In genomic region chr7:105811189-105811847, GRCh38 we compare ENCODE assay signal across 20 cellular contexts.
DNase-seq lines count a peak whose midpoint lies in the region; ATAC-seq and TF ChIP-seq lines count a peak whose summit lies in the region.
"Had no signal": no experiment of that assay in that cellular context is flagged by ENCODE, and none has a peak within 500 bp of the region (broad histone marks: within the 10 kb centered on the region; RNA-seq: fewer than 3 reads in every experiment).

No MANE protein-coding gene starts in this region.

- no peaks in the 10 kb centered on the region for H3K9me3 ChIP-seq in endodermal cell (ENCODE audit: control insufficient read depth, low read length)
- H3K9me3 ChIP-seq in stomach smooth muscle (ENCODE audit: control insufficient read depth in 2 of 2, low read length in 2 of 2): no peaks in the 10 kb centered on the region
- H3K9me3 ChIP-seq: BE2C had no signal

- H3K27ac Mint-ChIP-seq in activated CD8-positive, alpha-beta T cell treated with anti-CD3 and anti-CD28 coated beads for 36 hours: peak overlapping the region; percentile 2
- H3K27ac Mint-ChIP-seq in activated CD8-positive, alpha-beta T cell treated with anti-CD3 and anti-CD28 coated beads, Interleukin-2, amount 10 ng/mL, durations not matched to agents 7 days and 5 days: no peak overlapping the region
- H3K27ac Mint-ChIP-seq in endodermal cell (peak overlapping the region; percentile 3), memory B cell (peak overlapping the region; percentile 17)

- TF ChIP-seq CTCF in activated CD8-positive, alpha-beta T cell treated with anti-CD3 and anti-CD28 coated beads for 36 hours (IDR thresholded peaks at IDR 0.05): no peak
- TF ChIP-seq CTCF in endodermal cell (conservative IDR thresholded peaks at IDR 0.05): no peak

- no peaks in the 10 kb centered on the region for H3K36me3 ChIP-seq in endodermal cell (ENCODE audit: control insufficient read depth, insufficient read depth, low read length)
- no peaks in the 10 kb centered on the region for H3K36me3 ChIP-seq in stomach smooth muscle (ENCODE audit: control insufficient read depth in 2 of 2, insufficient read depth in 2 of 2, low read length in 2 of 2)
- H3K36me3 ChIP-seq: BE2C had no signal

- H3K4me1 Mint-ChIP-seq in activated CD8-positive, alpha-beta T cell treated with anti-CD3 and anti-CD28 coated beads for 36 hours (ENCODE audit: low read depth): peaks cover 47% of the 10 kb centered on the region
- peaks cover 44% of the 10 kb centered on the region for H3K4me1 Mint-ChIP-seq in activated CD8-positive, alpha-beta T cell treated with anti-CD3 and anti-CD28 coated beads, Interleukin-2, amount 10 ng/mL, durations not matched to agents 7 days and 5 days (ENCODE audit: low read depth)
- H3K4me1 Mint-ChIP-seq in endodermal cell (peaks cover 54% of the 10 kb centered on the region), memory B cell (peaks cover 10% of the 10 kb centered on the region)

- DNase-seq in activated CD8-positive, alpha-beta T cell treated with anti-CD3 and anti-CD28 coated beads for 36 hours: no peak
- no peak for DNase-seq in activated CD8-positive, alpha-beta T cell treated with anti-CD3 and anti-CD28 coated beads, Interleukin-2, amount 10 ng/mL, durations not matched to agents 7 days and 5 days
- DNase-seq in endodermal cell (no peak), memory B cell (ENCODE audit: low spot score in 2 of 2) (no peak), GDM1 (lab: John Stamatoyannopoulos, UW) (no peak), NCI-H1417 treated with DMSO at 0.1 percent for 48 hours (lab: John Stamatoyannopoulos, UW) (no peak)
- DNase-seq: 8988T; BE2C; DND-41; NCI-H1436 treated with DMSO at 0.1 percent for 48 hours; NCI-H2029 treated with DMSO at 0.1 percent for 48 hours; NCI-H2171 treated with DMSO at 0.1 percent for 48 hours; NCI-H446 treated with DMSO at 0.1 percent for 48 hours; NK-92 treated with Interleukin-12 subunit alpha and Interleukin-12 subunit beta, amount 100 ng/mL, for 24 hours; OCI-M1; RPMI8226 had no signal

- H3K9me3 Mint-ChIP-seq in activated CD8-positive, alpha-beta T cell treated with anti-CD3 and anti-CD28 coated beads for 36 hours: no peaks in the 10 kb centered on the region
- no peaks in the 10 kb centered on the region for H3K9me3 Mint-ChIP-seq in activated CD8-positive, alpha-beta T cell treated with anti-CD3 and anti-CD28 coated beads, Interleukin-2, amount 10 ng/mL, durations not matched to agents 7 days and 5 days (ENCODE audit: insufficient read depth)
- H3K9me3 Mint-ChIP-seq in endodermal cell (no peaks in the 10 kb centered on the region), memory B cell (no peaks in the 10 kb centered on the region)

- H3K9ac ChIP-seq in endodermal cell (ENCODE audit: extremely low read depth, low read length, poor library complexity, severe bottlenecking): no peak overlapping the region
- H3K9ac ChIP-seq in stomach smooth muscle (ENCODE audit: low read length in 2 of 2): no peak overlapping the region
- H3K9ac ChIP-seq: KMS-11 had no signal

- H3K4me3 Mint-ChIP-seq in activated CD8-positive, alpha-beta T cell treated with anti-CD3 and anti-CD28 coated beads for 36 hours: no peak overlapping the region
- H3K4me3 Mint-ChIP-seq in activated CD8-positive, alpha-beta T cell treated with anti-CD3 and anti-CD28 coated beads, Interleukin-2, amount 10 ng/mL, durations not matched to agents 7 days and 5 days: no peak overlapping the region
- H3K4me3 Mint-ChIP-seq in endodermal cell (no peak overlapping the region), memory B cell (no peak overlapping the region)

- H3K36me3 Mint-ChIP-seq in activated CD8-positive, alpha-beta T cell treated with anti-CD3 and anti-CD28 coated beads for 36 hours (ENCODE audit: low read depth): peaks cover 2% of the 10 kb centered on the region
- peaks cover 3% of the 10 kb centered on the region for H3K36me3 Mint-ChIP-seq in activated CD8-positive, alpha-beta T cell treated with anti-CD3 and anti-CD28 coated beads, Interleukin-2, amount 10 ng/mL, durations not matched to agents 7 days and 5 days (ENCODE audit: low read depth)
- H3K36me3 Mint-ChIP-seq in endodermal cell (ENCODE audit: low read depth) (peaks cover 2% of the 10 kb centered on the region), memory B cell (no peaks in the 10 kb centered on the region)

- peaks cover 10% of the 10 kb centered on the region for H3K4me1 ChIP-seq in endodermal cell (ENCODE audit: control insufficient read depth, insufficient read depth, low read length)
- H3K4me1 ChIP-seq in stomach smooth muscle (ENCODE audit: control insufficient read depth, insufficient read depth, low read length): peaks cover 24% of the 10 kb centered on the region
- H3K4me1 ChIP-seq: BE2C had no signal

- intact Hi-C loops in activated CD8-positive, alpha-beta T cell treated with anti-CD3 and anti-CD28 coated beads for 36 hours (cut with micrococcal nuclease): no loop called here

- CTCF ChIA-PET in activated CD8-positive, alpha-beta T cell treated with anti-CD3 and anti-CD28 coated beads for 36 hours (lab: Charles Lee): interaction anchor here (1.3 kb wide), 1 partner anchor 9 kb away, joined by 4 read pairs; no protein-coding TSS in a partner anchor
- CTCF ChIA-PET in activated CD8-positive, alpha-beta T cell treated with anti-CD3 and anti-CD28 coated beads, Interleukin-2, amount 10 ng/mL, durations not matched to agents 7 days and 5 days (lab: Charles Lee): interaction anchor here (1.0 kb wide), 1 partner anchor 66 kb away, joined by 3 read pairs; no protein-coding TSS in a partner anchor

- no peak for ATAC-seq in activated CD8-positive, alpha-beta T cell treated with anti-CD3 and anti-CD28 coated beads for 36 hours
- no peak for ATAC-seq in activated CD8-positive, alpha-beta T cell treated with anti-CD3 and anti-CD28 coated beads, Interleukin-2, amount 10 ng/mL, durations not matched to agents 7 days and 5 days
- ATAC-seq in memory B cell (ENCODE audit: low read depth): no peak
- no peak for ATAC-seq in GM18909 (IDR thresholded peaks at IDR 0.05; ENCODE audit: poor library complexity, unreplicated experiment)
- ATAC-seq: GM12878 had no signal

- H3K27ac ChIP-seq in endodermal cell (ENCODE audit: low read depth, low read length): no peak overlapping the region
- peak overlapping the region; percentile 74 for H3K27ac ChIP-seq in stomach smooth muscle (ENCODE audit: low read length)
- H3K27ac ChIP-seq: KMS-11 had no signal

- H3K4me3 ChIP-seq in endodermal cell (ENCODE audit: low read length): no peak overlapping the region
- H3K4me3 ChIP-seq in stomach smooth muscle (ENCODE audit: low read length in 2 of 2): no peak overlapping the region
- H3K4me3 ChIP-seq: GM12878 had no signal

- WGBS in endodermal cell (ENCODE audit: insufficient coverage in 1 of 2, insufficient read length in 1 of 2), 2 experiments: 89 to 97% methylated on average over 6 of the region's 6 CpGs

- POLR2A ChIA-PET in activated CD8-positive, alpha-beta T cell treated with anti-CD3 and anti-CD28 coated beads for 36 hours (lab: Charles Lee): interaction anchor here (1.0 kb wide), 1 partner anchor 37 kb away, joined by 3 read pairs; no protein-coding TSS in a partner anchor
- POLR2A ChIA-PET in activated CD8-positive, alpha-beta T cell treated with anti-CD3 and anti-CD28 coated beads, Interleukin-2, amount 10 ng/mL, durations not matched to agents 7 days and 5 days (lab: Charles Lee): no interaction called here

- no peaks in the 10 kb centered on the region for H3K27me3 Mint-ChIP-seq in activated CD8-positive, alpha-beta T cell treated with anti-CD3 and anti-CD28 coated beads for 36 hours
- peaks cover 5% of the 10 kb centered on the region for H3K27me3 Mint-ChIP-seq in activated CD8-positive, alpha-beta T cell treated with anti-CD3 and anti-CD28 coated beads, Interleukin-2, amount 10 ng/mL, durations not matched to agents 7 days and 5 days (ENCODE audit: low read depth)
- H3K27me3 Mint-ChIP-seq in endodermal cell (ENCODE audit: insufficient read depth) (no peaks in the 10 kb centered on the region), memory B cell (peaks cover 3% of the 10 kb centered on the region)

- H3K27me3 ChIP-seq in endodermal cell (ENCODE audit: control insufficient read depth, insufficient read depth, low read length, poor library complexity, severe bottlenecking): no peaks in the 10 kb centered on the region
- no peaks in the 10 kb centered on the region for H3K27me3 ChIP-seq in stomach smooth muscle (ENCODE audit: control insufficient read depth in 1 of 2, insufficient read depth in 2 of 2, low read length in 2 of 2)
- H3K27me3 ChIP-seq: BE2C had no signal
